ENCODE assay signal across 14 cellular contexts in genomic region chr1:108829498-108829916, GRCh38. TPM values are rescaled to one million over a fixed set of nuclear protein-coding genes. Genes with fewer than 3 reads are reported as not detected.
DNase-seq lines count a peak whose midpoint lies in the region; ATAC-seq, FAIRE-seq and TF ChIP-seq lines count a peak whose summit lies in the region.
"Had no signal": no experiment of that assay in that cellular context is flagged by ENCODE, and none has a peak within 500 bp of the region (broad histone marks: within the 10 kb centered on the region; RNA-seq: fewer than 3 reads in every experiment).

No MANE protein-coding gene starts in this region.

- no peaks in the 10 kb centered on the region for H3K79me2 ChIP-seq in keratinocyte (ENCODE audit: control insufficient read depth, insufficient read depth, low read length)

- no peaks in the 10 kb centered on the region for H3K27me3 Mint-ChIP-seq in activated CD8-positive, alpha-beta T cell treated with anti-CD3 and anti-CD28 coated beads for 36 hours
- H3K27me3 Mint-ChIP-seq: activated naive CD4-positive, alpha-beta T cell treated with anti-CD3 and anti-CD28 coated beads, Interleukin-2, amount 50 U/mL, for 24 hours had no signal

- no peak overlapping the region for H3K27ac Mint-ChIP-seq in activated CD8-positive, alpha-beta T cell treated with anti-CD3 and anti-CD28 coated beads for 36 hours
- H3K27ac Mint-ChIP-seq: activated naive CD4-positive, alpha-beta T cell treated with anti-CD3 and anti-CD28 coated beads, Interleukin-2, amount 50 U/mL, for 24 hours; naive thymus-derived CD4-positive, alpha-beta T cell had no signal

- intact Hi-C loops in activated CD8-positive, alpha-beta T cell treated with anti-CD3 and anti-CD28 coated beads for 36 hours (cut with micrococcal nuclease), result loop anchor here (10.0 kb wide), 1 partner anchor 285 kb away; the partner anchor contains the start of gene ELAPOR1

- H3K4me1 ChIP-seq in keratinocyte (ENCODE audit: control insufficient read depth, extremely low read depth, insufficient read depth, low read length), result peaks cover 59% of the 10 kb centered on the region
- H3K4me1 ChIP-seq in stomach smooth muscle (ENCODE audit: control insufficient read depth, insufficient read depth, low read length), result peaks cover 28% of the 10 kb centered on the region
- H3K4me1 ChIP-seq in BE2C, result peaks cover 8% of the 10 kb centered on the region

- peak overlapping the region; percentile 84 for H3K4me2 ChIP-seq in keratinocyte (ENCODE audit: control insufficient read depth, extremely low read depth, insufficient read depth, low read depth, low read length)

- dilution Hi-C loops in keratinocyte (cut with MboI; ENCODE audit: extremely low pct_ligation_motif_present, low sequenced_read_pairs), result no loop called here

- CTCF ChIA-PET in activated CD8-positive, alpha-beta T cell treated with anti-CD3 and anti-CD28 coated beads for 36 hours (lab: Charles Lee), result interaction anchor here (1.1 to 9.3 kb wide), 16 partner anchors 8 to 307 kb away, joined by 3 to 184 read pairs (median 11); partner anchors contain the start of genes ELAPOR1 and GPSM2

- H2AFZ ChIP-seq in keratinocyte (ENCODE audit: control insufficient read depth, low read length), result no peak overlapping the region

- H3K27me3 ChIP-seq in keratinocyte (ENCODE audit: control insufficient read depth, extremely low read depth, insufficient read depth, low read length) (no peaks in the 10 kb centered on the region), stomach smooth muscle (ENCODE audit: control insufficient read depth in 1 of 2, insufficient read depth in 2 of 2, low read length in 2 of 2) (no peaks in the 10 kb centered on the region), BE2C (no peaks in the 10 kb centered on the region)

- no peak for FAIRE-seq in keratinocyte (lab: Jason Lieb, UNC)
- FAIRE-seq: GM19239 had no signal

- no peaks in the 10 kb centered on the region for H3K9me3 ChIP-seq in keratinocyte (ENCODE audit: control insufficient read depth, low read depth, low read length)
- no peaks in the 10 kb centered on the region for H3K9me3 ChIP-seq in stomach smooth muscle (ENCODE audit: control insufficient read depth in 2 of 2, low read length in 2 of 2)
- H3K9me3 ChIP-seq in BE2C, result no peaks in the 10 kb centered on the region

- H3K9me3 Mint-ChIP-seq in activated CD8-positive, alpha-beta T cell treated with anti-CD3 and anti-CD28 coated beads for 36 hours, result no peaks in the 10 kb centered on the region
- H3K9me3 Mint-ChIP-seq: activated naive CD4-positive, alpha-beta T cell treated with anti-CD3 and anti-CD28 coated beads, Interleukin-2, amount 50 U/mL, for 24 hours; naive thymus-derived CD4-positive, alpha-beta T cell had no signal

- no peaks in the 10 kb centered on the region for H3K36me3 Mint-ChIP-seq in activated CD8-positive, alpha-beta T cell treated with anti-CD3 and anti-CD28 coated beads for 36 hours (ENCODE audit: low read depth)
- H3K36me3 Mint-ChIP-seq: activated naive CD4-positive, alpha-beta T cell treated with anti-CD3 and anti-CD28 coated beads, Interleukin-2, amount 50 U/mL, for 24 hours; naive thymus-derived CD4-positive, alpha-beta T cell had no signal

- H3K4me1 Mint-ChIP-seq in activated CD8-positive, alpha-beta T cell treated with anti-CD3 and anti-CD28 coated beads for 36 hours (ENCODE audit: low read depth), result no peaks in the 10 kb centered on the region
- H3K4me1 Mint-ChIP-seq: activated naive CD4-positive, alpha-beta T cell treated with anti-CD3 and anti-CD28 coated beads, Interleukin-2, amount 50 U/mL, for 24 hours had no signal

- DNase-seq in LHCN-M2 (ENCODE audit: low read depth) (peak; percentile 97), SW480 (ENCODE audit: low spot score) (peak; percentile 74), keratinocyte (ENCODE audit: low read depth, low spot score) (no peak), NCI-H2171 (lab: John Stamatoyannopoulos, UW) (no peak), BE2C (no peak), ecto neural progenitor cell (ENCODE audit: low spot score) (no peak)
- no peak for DNase-seq in activated CD8-positive, alpha-beta T cell treated with anti-CD3 and anti-CD28 coated beads for 36 hours
- DNase-seq: activated CD4-positive, alpha-beta T cell treated with anti-CD3 and anti-CD28 coated beads for 4 hours; GF-D8; KG1; naive thymus-derived CD4-positive, alpha-beta T cell had no signal

- no peak for ATAC-seq in activated CD8-positive, alpha-beta T cell treated with anti-CD3 and anti-CD28 coated beads for 36 hours
- ATAC-seq: naive thymus-derived CD4-positive, alpha-beta T cell had no signal

- H3K4me3 Mint-ChIP-seq in activated CD8-positive, alpha-beta T cell treated with anti-CD3 and anti-CD28 coated beads for 36 hours, result no peak overlapping the region
- H3K4me3 Mint-ChIP-seq: activated naive CD4-positive, alpha-beta T cell treated with anti-CD3 and anti-CD28 coated beads, Interleukin-2, amount 50 U/mL, for 24 hours; naive thymus-derived CD4-positive, alpha-beta T cell had no signal

- POLR2A ChIA-PET in activated CD8-positive, alpha-beta T cell treated with anti-CD3 and anti-CD28 coated beads for 36 hours (lab: Charles Lee), result no interaction called here

- H3K36me3 ChIP-seq in keratinocyte (ENCODE audit: control insufficient read depth in 2 of 2, extremely low read depth in 1 of 2, insufficient read depth in 2 of 2, low read length in 2 of 2), result no peaks in the 10 kb centered on the region
- H3K36me3 ChIP-seq in stomach smooth muscle (ENCODE audit: control insufficient read depth in 2 of 2, insufficient read depth in 2 of 2, low read length in 2 of 2), result peaks cover 0 to 2% of the 10 kb centered on the region in 2 donors
- H3K36me3 ChIP-seq in BE2C, result no peaks in the 10 kb centered on the region

- H3K27ac ChIP-seq in keratinocyte (ENCODE audit: control insufficient read depth, insufficient read depth, low read length) (peak overlapping the region; percentile 89), stomach smooth muscle (ENCODE audit: low read length) (peak overlapping the region; percentile 88)

- no peaks in the 10 kb centered on the region for H3K9me1 ChIP-seq in keratinocyte (ENCODE audit: control insufficient read depth, extremely low read depth, insufficient read depth, low read length)

- H4K20me1 ChIP-seq in keratinocyte (ENCODE audit: control insufficient read depth, extremely low read depth, insufficient read depth, low read length), result no peaks in the 10 kb centered on the region

- no peak for TF ChIP-seq CTCF in keratinocyte (optimal IDR thresholded peaks at IDR 0.05 in 1 of 3, IDR thresholded peaks at IDR 0.05 in 1 of 3, conservative IDR thresholded peaks at IDR 0.05 in 1 of 3; ENCODE audit: extremely low read depth in 1 of 3, insufficient read depth in 2 of 3, low read length in 3 of 3)
- no peak for TF ChIP-seq CTCF in BE2C (IDR thresholded peaks at IDR 0.05; ENCODE audit: low read depth, low read length)
- no peak for TF ChIP-seq CTCF in activated CD8-positive, alpha-beta T cell treated with anti-CD3 and anti-CD28 coated beads for 36 hours (IDR thresholded peaks at IDR 0.05)

- H3K9ac ChIP-seq in keratinocyte (ENCODE audit: control insufficient read depth, extremely low read depth, insufficient read depth, low read length) (peak overlapping the region; percentile 69), stomach smooth muscle (ENCODE audit: low read length in 2 of 2) (no peak overlapping the region)

- H3K4me3 ChIP-seq in keratinocyte (ENCODE audit: control insufficient read depth in 2 of 3, extremely low read depth in 1 of 3, insufficient read depth in 2 of 3, low read depth in 1 of 3, low read length in 3 of 3) (peak overlapping the region in 2 of 3 experiments; percentile 20 to 49), stomach smooth muscle (ENCODE audit: low read length in 2 of 2) (no peak overlapping the region), BE2C (ENCODE audit: low read depth, low read length) (no peak overlapping the region)

RNA-seq across cellular contexts. Expression of gene AKNAD1, which starts 27.4 kb away (rescaled TPM):
- total RNA-seq in LHCN-M2 (2014; rRNA removed), result 0.58 and 2.7 TPM in 2 replicates
- polyA plus RNA-seq in LHCN-M2 (2012), result 1.5 TPM
- 4.6 to 6.9 TPM (median 5.1 TPM) in 3 replicates for polyA plus RNA-seq in keratinocyte
- 0.82 TPM for polyA plus RNA-seq in keratinocyte (2011; ENCODE audit: low read depth)
- polyA plus RNA-seq in keratinocyte (2011; cell fraction: cytosol; rRNA removed), result 2.9 and 5.6 TPM in 2 replicates
- 5.8 and 8.3 TPM in 2 replicates for polyA plus RNA-seq in keratinocyte (2011; cell fraction: nucleus; rRNA removed)
- 2.0 and 4.4 TPM in 2 replicates for polyA plus RNA-seq in keratinocyte (2012; ENCODE audit: low replicate concordance)
- 0.56 to 2.2 TPM (median 0.66 TPM) in 3 replicates for polyA minus RNA-seq in keratinocyte
- not detected for polyA minus RNA-seq in keratinocyte (2011; cell fraction: cytosol; rRNA and poly(A)+ RNA removed)
- 3.5 and 3.6 TPM in 2 replicates for polyA minus RNA-seq in keratinocyte (2011; cell fraction: nucleus; rRNA and poly(A)+ RNA removed)
- polyA plus RNA-seq in BE2C (2012; ENCODE audit: insufficient read depth, insufficient read length, low read depth), result not detected
- not detected for total RNA-seq in activated CD8-positive, alpha-beta T cell treated with anti-CD3 and anti-CD28 coated beads for 36 hours
- total RNA-seq: naive thymus-derived CD4-positive, alpha-beta T cell had no signal
- polyA plus RNA-seq: naive thymus-derived CD4-positive, alpha-beta T cell had no signal

RNA-seq across cellular contexts. Expression of gene GPSM2, which starts 47.3 kb away (rescaled TPM):
- 89.8 and 107 TPM in 2 replicates for total RNA-seq in LHCN-M2 (2014; rRNA removed)
- 20.3 TPM for polyA plus RNA-seq in LHCN-M2 (2012)
- 58.0 to 109 TPM (median 74.7 TPM) in 3 replicates for polyA plus RNA-seq in keratinocyte
- 31.2 TPM for polyA plus RNA-seq in keratinocyte (2011; ENCODE audit: low read depth)
- polyA plus RNA-seq in keratinocyte (2011; cell fraction: cytosol; rRNA removed), result 48.0 and 87.0 TPM in 2 replicates
- polyA plus RNA-seq in keratinocyte (2011; cell fraction: nucleus; rRNA removed), result 61.6 and 67.3 TPM in 2 replicates
- 38.8 and 64.7 TPM in 2 replicates for polyA plus RNA-seq in keratinocyte (2012; ENCODE audit: low replicate concordance)
- polyA minus RNA-seq in keratinocyte, result 25.4 to 84.8 TPM (median 45.1 TPM) in 3 replicates
- 57.7 TPM for polyA minus RNA-seq in keratinocyte (2011; cell fraction: cytosol; rRNA and poly(A)+ RNA removed)
- 23.2 and 50.5 TPM in 2 replicates for polyA minus RNA-seq in keratinocyte (2011; cell fraction: nucleus; rRNA and poly(A)+ RNA removed)
- 6.5 TPM for polyA plus RNA-seq in BE2C (2012; ENCODE audit: insufficient read depth, insufficient read length, low read depth)
- total RNA-seq in activated CD8-positive, alpha-beta T cell treated with anti-CD3 and anti-CD28 coated beads for 36 hours, result 10 to 100 TPM; 10.6 to 11.1 TPM

Comparison
In these comparisons a context has a peak if more than half of its experiments do, and no peak if none do; other contexts are left out.
1. DNase-seq: peak in LHCN-M2 (single experiment) and SW480 (single experiment); none in keratinocyte (single experiment), NCI-H2171 (single experiment), BE2C (single experiment), activated CD8-positive, alpha-beta T cell treated with anti-CD3 and anti-CD28 coated beads for 36 hours (single experiment) and ecto neural progenitor cell (single experiment).
2. H3K4me3 ChIP-seq: peak in keratinocyte (2 of 3); none in stomach smooth muscle (0 of 2) and BE2C (single experiment).